13 cellular contexts compared by ENCODE assay signal in genomic region chr2:24886114-24886501, GRCh38. TPM values are rescaled to one million over a fixed set of nuclear protein-coding genes. Genes with fewer than 3 reads are reported as not detected.
A peak's percentile ranks its signal among the peaks of the same experiment; 100 is the strongest.
DNase-seq lines count a peak whose midpoint lies in the region; ATAC-seq and TF ChIP-seq lines count a peak whose summit lies in the region.
"Had no signal": no experiment of that assay in that cellular context is flagged by ENCODE, and none has a peak within 500 bp of the region (broad histone marks: within the 10 kb centered on the region; RNA-seq: fewer than 3 reads in every experiment).

No MANE protein-coding gene starts in this region.

- H3K9me3 ChIP-seq in CD4-positive, CD25-positive, alpha-beta regulatory T cell (ENCODE audit: control insufficient read depth in 2 of 2, low read length in 2 of 2) = no peaks in the 10 kb centered on the region
- H3K9me3 ChIP-seq in psoas muscle (no peaks in the 10 kb centered on the region), smooth muscle cell (replicated peaks; ENCODE audit: low read depth) (no peaks in the 10 kb centered on the region)
- H3K9me3 ChIP-seq: MG63, mucosa of descending colon had no signal

- 75 to 78% (median 76%) methylated on average over 13 of the region's 13 CpGs for WGBS in psoas muscle, 3 donors
- WGBS in smooth muscle cell (ENCODE audit: low lambda C conversion rate) = 94% methylated on average over 12 of the region's 13 CpGs

- H4K20me1 ChIP-seq in GM23338 (replicated peaks; ENCODE audit: insufficient read depth) (no peaks in the 10 kb centered on the region; the same call in 1 of the 2 replicates), smooth muscle cell (ENCODE audit: low read depth) (peaks cover 3% of the 10 kb centered on the region)

- H3K9me2 ChIP-seq in GM23338 (ENCODE audit: insufficient read depth) = no peaks in the 10 kb centered on the region; the same call in 1 of the 2 replicates

- ATAC-seq in CD4-positive, CD25-positive, alpha-beta regulatory T cell (ENCODE audit: low read depth in 2 of 2) = no peak
- no peak for ATAC-seq in GM23338
- ATAC-seq in psoas muscle = no peak
- ATAC-seq in HG03135 (IDR thresholded peaks at IDR 0.05; ENCODE audit: unreplicated experiment) = no peak
- no peak for ATAC-seq in GM19467 (IDR thresholded peaks at IDR 0.05; ENCODE audit: unreplicated experiment)
- ATAC-seq: foreskin keratinocyte had no signal

- H3K9ac ChIP-seq in smooth muscle cell (ENCODE audit: low read depth) = no peak overlapping the region

- H3F3A ChIP-seq in GM23338 (replicated peaks; ENCODE audit: low read depth) (no peaks in the 10 kb centered on the region), smooth muscle cell (ENCODE audit: low read depth) (no peaks in the 10 kb centered on the region)

- H3K9me3 Mint-ChIP-seq in CD4-positive, CD25-positive, alpha-beta regulatory T cell = peaks cover 0 to 2% (median 0%) of the 10 kb centered on the region in 7 donors
- H3K9me3 Mint-ChIP-seq in GM23338 = no peaks in the 10 kb centered on the region
- H3K9me3 Mint-ChIP-seq: CD8-positive, alpha-beta memory T cell had no signal

- H3K36me3 ChIP-seq in CD4-positive, CD25-positive, alpha-beta regulatory T cell (ENCODE audit: control insufficient read depth, insufficient read depth, low read length) = no peaks in the 10 kb centered on the region
- H3K36me3 ChIP-seq in GM23338 (ENCODE audit: insufficient read depth) = no peaks in the 10 kb centered on the region
- no peaks in the 10 kb centered on the region for H3K36me3 ChIP-seq in psoas muscle (ENCODE audit: insufficient read depth in 1 of 2, low read depth in 1 of 2)
- H3K36me3 ChIP-seq in smooth muscle cell (ENCODE audit: low read depth) = no peaks in the 10 kb centered on the region
- H3K36me3 ChIP-seq: MG63 had no signal

- H3K79me2 ChIP-seq in GM23338 (replicated peaks; ENCODE audit: insufficient read depth) = no peaks in the 10 kb centered on the region
- H3K79me2 ChIP-seq in smooth muscle cell (ENCODE audit: low read depth) = no peaks in the 10 kb centered on the region

- H3K27ac ChIP-seq in CD4-positive, CD25-positive, alpha-beta regulatory T cell (ENCODE audit: insufficient read depth, low read length, poor library complexity, severe bottlenecking) = no peak overlapping the region
- H3K27ac ChIP-seq in GM23338 (ENCODE audit: low read depth) (no peak overlapping the region), psoas muscle (peak overlapping the region; percentile 41), smooth muscle cell (ENCODE audit: low read depth) (no peak overlapping the region)
- H3K27ac ChIP-seq: foreskin keratinocyte had no signal

- H3K27me3 Mint-ChIP-seq in CD4-positive, CD25-positive, alpha-beta regulatory T cell = no peaks in the 10 kb centered on the region
- peaks cover 4% of the 10 kb centered on the region for H3K27me3 Mint-ChIP-seq in GM23338 (ENCODE audit: insufficient read depth, low read depth, poor library complexity)
- H3K27me3 Mint-ChIP-seq: CD8-positive, alpha-beta memory T cell had no signal

- peak overlapping the region in 2 of 3 donors; percentile 46 to 61 for H3K27ac Mint-ChIP-seq in CD4-positive, CD25-positive, alpha-beta regulatory T cell
- H3K27ac Mint-ChIP-seq in GM23338 = peak overlapping the region; percentile 5; the same call in 1 of the 2 replicates

- H3K4me1 ChIP-seq in CD4-positive, CD25-positive, alpha-beta regulatory T cell (ENCODE audit: control insufficient read depth, insufficient read depth, low read length, poor library complexity, severe bottlenecking) = no peaks in the 10 kb centered on the region
- H3K4me1 ChIP-seq in GM23338 (ENCODE audit: insufficient read depth) (no peaks in the 10 kb centered on the region), psoas muscle (peaks cover 3% of the 10 kb centered on the region), smooth muscle cell (ENCODE audit: low read depth) (no peaks in the 10 kb centered on the region)
- H3K4me1 ChIP-seq: foreskin keratinocyte had no signal

- no peak overlapping the region for H3K4me3 Mint-ChIP-seq in CD4-positive, CD25-positive, alpha-beta regulatory T cell
- no peak overlapping the region for H3K4me3 Mint-ChIP-seq in GM23338
- H3K4me3 Mint-ChIP-seq: CD8-positive, alpha-beta memory T cell had no signal

- TF ChIP-seq CTCF in GM23338 (conservative IDR thresholded peaks at IDR 0.05; ENCODE audit: low read depth in 2 of 2) (no peak), psoas muscle (IDR thresholded peaks at IDR 0.05) (no peak), smooth muscle cell (IDR thresholded peaks at IDR 0.05; ENCODE audit: borderline replicate concordance, insufficient read depth, poor library complexity, severe bottlenecking) (no peak)

- no peak for DNase-seq in CD4-positive, CD25-positive, alpha-beta regulatory T cell
- DNase-seq in GM23338 (ENCODE audit: low spot score) (no peak), dermis blood vessel endothelial cell (peak; percentile 47), psoas muscle (no peak), smooth muscle cell (lab: John Stamatoyannopoulos, UW; ENCODE audit: unreplicated experiment) (no peak)
- DNase-seq: CD8-positive, alpha-beta memory T cell; effector CD8-positive, alpha-beta T cell; foreskin keratinocyte; MG63; NCI-H2081 treated with DMSO at 0.1 percent for 48 hours had no signal

- intact Hi-C loops in psoas muscle (cut with DNase I) = no loop called here

- H3K27me3 ChIP-seq in CD4-positive, CD25-positive, alpha-beta regulatory T cell (ENCODE audit: control insufficient read depth, insufficient read depth, low read length) = no peaks in the 10 kb centered on the region
- H3K27me3 ChIP-seq in GM23338 (ENCODE audit: insufficient read depth) (no peaks in the 10 kb centered on the region), psoas muscle (ENCODE audit: insufficient read depth in 3 of 3, low read length in 2 of 3) (no peaks in the 10 kb centered on the region), smooth muscle cell (ENCODE audit: low read depth) (no peaks in the 10 kb centered on the region)
- H3K27me3 ChIP-seq: foreskin keratinocyte, MG63 had no signal

- H3K36me3 Mint-ChIP-seq in CD4-positive, CD25-positive, alpha-beta regulatory T cell = peaks cover 6% of the 10 kb centered on the region
- H3K36me3 Mint-ChIP-seq in GM23338 (ENCODE audit: low read depth) = no peaks in the 10 kb centered on the region; the same call in 2 of the 3 replicates

- H2AFZ ChIP-seq in GM23338 (no peak overlapping the region), smooth muscle cell (ENCODE audit: low read depth) (no peak overlapping the region)

- no peak overlapping the region for H3K4me3 ChIP-seq in CD4-positive, CD25-positive, alpha-beta regulatory T cell (ENCODE audit: low read depth, low read length)
- H3K4me3 ChIP-seq in GM23338 (no peak overlapping the region), psoas muscle (no peak overlapping the region), smooth muscle cell (no peak overlapping the region)
- H3K4me3 ChIP-seq: MG63, mucosa of descending colon had no signal

- H3K4me2 ChIP-seq in GM23338 = no peak overlapping the region
- H3K4me2 ChIP-seq in smooth muscle cell = no peak overlapping the region

- peaks cover 9 to 48% (median 22%) of the 10 kb centered on the region in 4 donors for H3K4me1 Mint-ChIP-seq in CD4-positive, CD25-positive, alpha-beta regulatory T cell
- H3K4me1 Mint-ChIP-seq in GM23338 = peaks cover 18% of the 10 kb centered on the region

TF ChIP-seq in GM23338, 12 proteins besides CTCF, POLR2A, EP300 and RAD21:
- TF ChIP-seq EZH2phosphoT487 (IDR thresholded peaks at IDR 0.05; ENCODE audit: unreplicated experiment) (no peak), CREB1 (CRISPR knock-in tag; IDR thresholded peaks at IDR 0.05; ENCODE audit: low read depth) (no peak), JUNB (IDR thresholded peaks at IDR 0.05; ENCODE audit: unreplicated experiment) (no peak), ETS1 (IDR thresholded peaks at IDR 0.05) (no peak), ZNF114 (CRISPR knock-in tag; IDR thresholded peaks at IDR 0.05) (no peak), ZNF331 (CRISPR knock-in tag; IDR thresholded peaks at IDR 0.05; ENCODE audit: low read depth) (no peak), EZH2 (IDR thresholded peaks at IDR 0.05; ENCODE audit: low read depth, unreplicated experiment) (no peak)

RNA-seq across cellular contexts. Expression of gene ADCY3, which starts 33.9 kb away (rescaled TPM):
- total RNA-seq in CD4-positive, CD25-positive, alpha-beta regulatory T cell = 67.6 TPM
- 10 to 100 TPM in 2 of 4 donors, 1 to 10 TPM in 2; 3.8 to 12.8 (median 7.5) TPM for polyA plus RNA-seq in CD4-positive, CD25-positive, alpha-beta regulatory T cell
- 30.1 and 32.4 TPM in 2 replicates for total RNA-seq in GM23338 (2014; rRNA removed; shearing (Covaris generic))
- polyA plus RNA-seq in GM23338 (2016; fragmentation: Nextera tagmentation; extraction: Ambion mirVana) (9.5 and 9.7 TPM in 2 replicates), psoas muscle (1 to 10 TPM; 9.2 to 10.0 (median 9.5) TPM), smooth muscle cell (29.6 and 41.7 TPM in 2 replicates)
- total RNA-seq in dermis blood vessel endothelial cell (18.2 and 33.4 TPM in 2 replicates), psoas muscle (10 to 100 TPM; 12.1 to 15.2 (median 12.9) TPM), smooth muscle cell (20.8 and 34.3 TPM in 2 replicates)
